ENCODE assay signal across 1 cellular context in the genomic region with DNA sequence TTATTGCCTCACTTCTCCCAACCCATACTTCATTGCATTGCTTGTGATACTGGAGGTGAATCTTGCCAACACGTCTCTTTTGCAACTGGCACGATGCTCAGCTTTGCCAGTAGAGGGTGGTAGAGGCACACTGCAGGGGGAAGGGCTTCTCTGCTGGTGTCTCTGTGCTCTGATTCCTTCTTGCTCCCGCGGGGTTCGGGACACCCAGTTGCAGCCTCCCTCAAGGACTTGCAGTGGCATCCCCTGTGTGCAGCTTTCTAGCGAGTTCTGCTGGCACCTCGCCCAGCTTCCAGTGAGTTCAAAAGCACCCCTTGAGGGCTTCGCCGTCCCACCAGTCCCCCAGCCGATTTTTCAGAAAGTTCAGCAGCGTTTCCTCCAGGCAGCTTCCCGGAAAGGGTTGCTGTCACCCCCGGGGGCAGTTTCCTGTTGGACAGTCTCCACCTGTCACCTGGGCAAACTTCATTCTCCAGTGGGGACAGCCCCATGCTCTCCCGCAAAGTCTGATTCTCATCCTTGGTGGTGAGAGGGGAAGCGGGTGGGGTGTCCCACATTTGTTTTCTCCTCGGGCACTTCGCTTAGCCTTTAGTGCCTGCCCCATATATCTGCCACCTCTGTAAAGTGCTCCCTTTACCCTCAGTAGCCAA.
TF ChIP-seq lines count a peak whose summit lies in the region.

No MANE protein-coding gene starts in this region.

TF ChIP-seq in HCT116, 20 proteins besides CTCF, POLR2A, EP300 and RAD21 (continued from another document):
- TF ChIP-seq FOSL1 (IDR thresholded peaks at IDR 0.05; ENCODE audit: low read depth) (no peak), CBX3 (IDR thresholded peaks at IDR 0.05; ENCODE audit: low read depth) (0 out of 2 replicates have a peak, but pooled peaks have one; percentile 34), EZH2 (IDR thresholded peaks at IDR 0.05) (no peak), ELF1 (IDR thresholded peaks at IDR 0.05; ENCODE audit: borderline replicate concordance, low read depth) (no peak)
- TF ChIP-seq, protein P1, sequence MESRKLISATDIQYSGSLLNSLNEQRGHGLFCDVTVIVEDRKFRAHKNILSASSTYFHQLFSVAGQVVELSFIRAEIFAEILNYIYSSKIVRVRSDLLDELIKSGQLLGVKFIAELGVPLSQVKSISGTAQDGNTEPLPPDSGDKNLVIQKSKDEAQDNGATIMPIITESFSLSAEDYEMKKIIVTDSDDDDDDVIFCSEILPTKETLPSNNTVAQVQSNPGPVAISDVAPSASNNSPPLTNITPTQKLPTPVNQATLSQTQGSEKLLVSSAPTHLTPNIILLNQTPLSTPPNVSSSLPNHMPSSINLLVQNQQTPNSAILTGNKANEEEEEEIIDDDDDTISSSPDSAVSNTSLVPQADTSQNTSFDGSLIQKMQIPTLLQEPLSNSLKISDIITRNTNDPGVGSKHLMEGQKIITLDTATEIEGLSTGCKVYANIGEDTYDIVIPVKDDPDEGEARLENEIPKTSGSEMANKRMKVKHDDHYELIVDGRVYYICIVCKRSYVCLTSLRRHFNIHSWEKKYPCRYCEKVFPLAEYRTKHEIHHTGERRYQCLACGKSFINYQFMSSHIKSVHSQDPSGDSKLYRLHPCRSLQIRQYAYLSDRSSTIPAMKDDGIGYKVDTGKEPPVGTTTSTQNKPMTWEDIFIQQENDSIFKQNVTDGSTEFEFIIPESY (IDR thresholded peaks at IDR 0.05; ENCODE audit: extremely low read depth, insufficient replicate concordance, low read length): no peak
TF ChIP-seq in HCT116: peak in this region for 3.
